ENCODE assay signal across 13 cellular contexts in the genomic region with DNA sequence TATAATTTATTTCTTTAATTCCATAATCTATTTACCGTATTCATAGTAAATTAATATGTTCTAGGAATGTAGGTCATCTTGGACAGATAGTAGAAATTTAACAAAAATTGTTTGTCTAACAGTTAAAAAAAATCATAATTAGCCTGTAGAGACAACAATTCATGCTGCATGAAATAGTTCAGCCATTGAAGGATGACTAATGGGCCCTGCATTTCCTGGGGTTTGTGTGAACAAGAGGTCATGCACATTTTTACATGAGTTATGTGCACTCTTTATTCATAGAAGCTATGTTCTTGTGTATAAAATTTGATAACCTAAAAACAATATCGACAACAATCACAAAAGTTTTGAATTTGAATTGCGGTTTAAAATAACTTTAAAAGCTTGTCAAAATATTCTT.
DNase-seq lines count a peak whose midpoint lies in the region; ATAC-seq and TF ChIP-seq lines count a peak whose summit lies in the region.
"Had no signal": no experiment of that assay in that cellular context is flagged by ENCODE, and none has a peak within 500 bp of the region (broad histone marks: within the 10 kb centered on the region; RNA-seq: fewer than 3 reads in every experiment).

No MANE protein-coding gene starts in this region.

- BruUV-seq in OCI-LY7 (replicated peaks; lab: Mats Ljungman, UMichigan) = no TSS peak

- H3K79me2 ChIP-seq in SK-N-SH (ENCODE audit: insufficient read depth) (no peaks in the 10 kb centered on the region), OCI-LY7 (ENCODE audit: insufficient read depth, low read depth, low read length) (no peaks in the 10 kb centered on the region)

- 23% methylated on average over 3 of the region's 3 CpGs for WGBS in SK-N-SH (ENCODE audit: low lambda C conversion rate)

- POLR2A ChIA-PET in SK-N-SH (lab: Yijun Ruan, JAX) (no interaction called here), OCI-LY7 (lab: Charles Lee) (no interaction called here)

- H3K4me3 ChIP-seq in SK-N-SH (ENCODE audit: low read depth in 2 of 2, low read length in 1 of 2) (0 out of 4 replicates have a peak overlapping the region, but pooled peaks of 1 of the 2 experiments have one; percentile 0), fibroblast of the aortic adventitia (ENCODE audit: low read depth, low read length) (no peak overlapping the region), OCI-LY7 (ENCODE audit: low read depth, low read length, poor library complexity, severe bottlenecking) (no peak overlapping the region)

- ATAC-seq in SK-N-SH treated with all-trans-retinoic acid at 6 μM for 48 hours (no peak), GM21576 (IDR thresholded peaks at IDR 0.05; ENCODE audit: unreplicated experiment) (no peak)

- H3K9me2 ChIP-seq in SK-N-SH = no peaks in the 10 kb centered on the region
- H3K9me2 ChIP-seq in OCI-LY7 (ENCODE audit: insufficient read depth, low read length) = no peaks in the 10 kb centered on the region

- H3K27ac ChIP-seq in SK-N-SH (ENCODE audit: low read depth in 2 of 2, low read length in 1 of 2) = peak overlapping the region in 1 of 2 experiments; percentile 58; a peak in 1 of 4 replicates
- H3K27ac ChIP-seq in OCI-LY7 (ENCODE audit: low read depth, low read length, poor library complexity, severe bottlenecking) = no peak overlapping the region
- H3K27ac ChIP-seq: HL-60 had no signal

- H2AFZ ChIP-seq in SK-N-SH (ENCODE audit: low read depth) (no peak overlapping the region), OCI-LY7 (ENCODE audit: low read length) (no peak overlapping the region)

- DNase-seq in SK-N-SH (no peak), SW 1271 (lab: John Stamatoyannopoulos, UW) (peak; percentile 42 to 72), fibroblast of the aortic adventitia (ENCODE audit: low read depth) (peak; percentile 39), stromal cell of bone marrow (ENCODE audit: low read depth) (peak; percentile 40), cerebellum (ENCODE audit: low spot score) (no peak), OCI-LY7 (ENCODE audit: low spot score) (no peak)
- DNase-seq: DND-41; endodermal cell; NCI-H82; stimulated activated CD4-positive, alpha-beta T cell treated with anti-CD3 and anti-CD28 coated beads, Interleukin-2, amount 100 ng/mL, for 24 hours had no signal

- H3K36me3 ChIP-seq in SK-N-SH (replicated peaks in 1 of 2; ENCODE audit: control insufficient read depth in 1 of 2, insufficient read depth in 2 of 2, low read length in 1 of 2) (no peaks in the 10 kb centered on the region), OCI-LY7 (ENCODE audit: insufficient read depth, low read length) (no peaks in the 10 kb centered on the region)

- intact Hi-C loops in OCI-LY7 (cut with micrococcal nuclease; ENCODE audit: unreplicated experiment) = no loop called here

- H4K20me1 ChIP-seq in SK-N-SH (ENCODE audit: insufficient read depth) (no peaks in the 10 kb centered on the region), OCI-LY7 (ENCODE audit: insufficient read depth, low read length) (no peaks in the 10 kb centered on the region)

- H3K9me3 ChIP-seq in SK-N-SH (no peaks in the 10 kb centered on the region), OCI-LY7 (ENCODE audit: low read length) (0 out of 2 replicates have a peak, but pooled peaks cover 6% of the 10 kb centered on the region)

- peaks cover 14% of the 10 kb centered on the region for H3F3A ChIP-seq in SK-N-SH (replicated peaks; ENCODE audit: insufficient read depth)

- TF ChIP-seq CTCF in SK-N-SH (IDR thresholded peaks at IDR 0.05) (no peak), fibroblast of the aortic adventitia (IDR thresholded peaks at IDR 0.05; ENCODE audit: insufficient read depth, low read length) (no peak), OCI-LY7 (conservative IDR thresholded peaks at IDR 0.05; ENCODE audit: low read length) (no peak)

- TF ChIP-seq EP300 in SK-N-SH (IDR thresholded peaks at IDR 0.05; ENCODE audit: borderline replicate concordance in 1 of 2, low read depth in 1 of 2, low read length in 1 of 2) = no peak

- no peak for TF ChIP-seq RAD21 in SK-N-SH (IDR thresholded peaks at IDR 0.05; ENCODE audit: low read length)

- no peaks in the 10 kb centered on the region for H3K4me1 ChIP-seq in SK-N-SH (ENCODE audit: control insufficient read depth in 1 of 2, insufficient read depth in 2 of 2, low read depth in 1 of 2, low read length in 1 of 2)
- no peaks in the 10 kb centered on the region for H3K4me1 ChIP-seq in OCI-LY7 (ENCODE audit: insufficient read depth, low read length, poor library complexity, severe bottlenecking)

- peak overlapping the region; percentile 19; the same call in 1 of the 2 replicates for H3K4me2 ChIP-seq in SK-N-SH
- no peak overlapping the region for H3K4me2 ChIP-seq in OCI-LY7 (ENCODE audit: low read length)

- CTCF ChIA-PET in SK-N-SH (lab: Yijun Ruan, JAX) = no interaction called here
- CTCF ChIA-PET in OCI-LY7 (lab: Charles Lee; ENCODE audit: unreplicated experiment) = no interaction called here

- no peak overlapping the region; the same call in 1 of the 2 replicates for H3K9ac ChIP-seq in SK-N-SH

- H3K27me3 ChIP-seq in SK-N-SH (ENCODE audit: insufficient read depth) = no peaks in the 10 kb centered on the region

TF ChIP-seq in SK-N-SH, 30 proteins besides CTCF, POLR2A, EP300 and RAD21:
- no peak for TF ChIP-seq SIN3A (IDR thresholded peaks at IDR 0.05; ENCODE audit: borderline replicate concordance, low read depth, low read length)
- TF ChIP-seq RXRA (IDR thresholded peaks at IDR 0.05; ENCODE audit: borderline replicate concordance, low read depth) = peak; percentile 78
- TF ChIP-seq RCOR1 (IDR thresholded peaks at IDR 0.05; ENCODE audit: low read length) = no peak
- TF ChIP-seq JUND (IDR thresholded peaks at IDR 0.05) = peak; percentile 49; the same call in 1 of the 2 replicates
- TF ChIP-seq SMC3 (IDR thresholded peaks at IDR 0.05; ENCODE audit: low read depth, low read length) = no peak
- TF ChIP-seq, protein P1, sequence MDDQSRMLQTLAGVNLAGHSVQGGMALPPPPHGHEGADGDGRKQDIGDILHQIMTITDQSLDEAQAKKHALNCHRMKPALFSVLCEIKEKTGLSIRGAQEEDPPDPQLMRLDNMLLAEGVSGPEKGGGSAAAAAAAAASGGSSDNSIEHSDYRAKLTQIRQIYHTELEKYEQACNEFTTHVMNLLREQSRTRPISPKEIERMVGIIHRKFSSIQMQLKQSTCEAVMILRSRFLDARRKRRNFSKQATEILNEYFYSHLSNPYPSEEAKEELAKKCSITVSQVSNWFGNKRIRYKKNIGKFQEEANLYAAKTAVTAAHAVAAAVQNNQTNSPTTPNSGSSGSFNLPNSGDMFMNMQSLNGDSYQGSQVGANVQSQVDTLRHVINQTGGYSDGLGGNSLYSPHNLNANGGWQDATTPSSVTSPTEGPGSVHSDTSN (IDR thresholded peaks at IDR 0.05) = 0 out of 2 replicates have a peak, but pooled peaks have one; percentile 4
- peak; percentile 22; the same call in 1 of the 2 replicates for TF ChIP-seq FOSL2 (IDR thresholded peaks at IDR 0.05; ENCODE audit: borderline replicate concordance, low read depth)

TF ChIP-seq in SK-N-SH treated with all-trans-retinoic acid at 6 μM for 48 hours, 23 proteins besides CTCF, POLR2A, EP300 and RAD21 (continues in another document):
- TF ChIP-seq, protein P2, sequence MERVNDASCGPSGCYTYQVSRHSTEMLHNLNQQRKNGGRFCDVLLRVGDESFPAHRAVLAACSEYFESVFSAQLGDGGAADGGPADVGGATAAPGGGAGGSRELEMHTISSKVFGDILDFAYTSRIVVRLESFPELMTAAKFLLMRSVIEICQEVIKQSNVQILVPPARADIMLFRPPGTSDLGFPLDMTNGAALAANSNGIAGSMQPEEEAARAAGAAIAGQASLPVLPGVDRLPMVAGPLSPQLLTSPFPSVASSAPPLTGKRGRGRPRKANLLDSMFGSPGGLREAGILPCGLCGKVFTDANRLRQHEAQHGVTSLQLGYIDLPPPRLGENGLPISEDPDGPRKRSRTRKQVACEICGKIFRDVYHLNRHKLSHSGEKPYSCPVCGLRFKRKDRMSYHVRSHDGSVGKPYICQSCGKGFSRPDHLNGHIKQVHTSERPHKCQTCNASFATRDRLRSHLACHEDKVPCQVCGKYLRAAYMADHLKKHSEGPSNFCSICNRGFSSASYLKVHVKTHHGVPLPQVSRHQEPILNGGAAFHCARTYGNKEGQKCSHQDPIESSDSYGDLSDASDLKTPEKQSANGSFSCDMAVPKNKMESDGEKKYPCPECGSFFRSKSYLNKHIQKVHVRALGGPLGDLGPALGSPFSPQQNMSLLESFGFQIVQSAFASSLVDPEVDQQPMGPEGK (CRISPR knock-in tag; IDR thresholded peaks at IDR 0.05; ENCODE audit: borderline replicate concordance) = no peak
- TF ChIP-seq ZNF565 (CRISPR knock-in tag; conservative IDR thresholded peaks at IDR 0.05; ENCODE audit: low read depth) (no peak), ZNF8 (CRISPR knock-in tag; IDR thresholded peaks at IDR 0.05) (no peak), OSR1 (CRISPR knock-in tag; IDR thresholded peaks at IDR 0.05) (no peak), TCF4 (CRISPR knock-in tag; IDR thresholded peaks at IDR 0.05; ENCODE audit: borderline replicate concordance) (no peak), GLIS3 (CRISPR knock-in tag; IDR thresholded peaks at IDR 0.05) (no peak), ISL1 (CRISPR knock-in tag; IDR thresholded peaks at IDR 0.05) (no peak), ESRRG (CRISPR knock-in tag; IDR thresholded peaks at IDR 0.05) (no peak)
- TF ChIP-seq, protein P3, sequence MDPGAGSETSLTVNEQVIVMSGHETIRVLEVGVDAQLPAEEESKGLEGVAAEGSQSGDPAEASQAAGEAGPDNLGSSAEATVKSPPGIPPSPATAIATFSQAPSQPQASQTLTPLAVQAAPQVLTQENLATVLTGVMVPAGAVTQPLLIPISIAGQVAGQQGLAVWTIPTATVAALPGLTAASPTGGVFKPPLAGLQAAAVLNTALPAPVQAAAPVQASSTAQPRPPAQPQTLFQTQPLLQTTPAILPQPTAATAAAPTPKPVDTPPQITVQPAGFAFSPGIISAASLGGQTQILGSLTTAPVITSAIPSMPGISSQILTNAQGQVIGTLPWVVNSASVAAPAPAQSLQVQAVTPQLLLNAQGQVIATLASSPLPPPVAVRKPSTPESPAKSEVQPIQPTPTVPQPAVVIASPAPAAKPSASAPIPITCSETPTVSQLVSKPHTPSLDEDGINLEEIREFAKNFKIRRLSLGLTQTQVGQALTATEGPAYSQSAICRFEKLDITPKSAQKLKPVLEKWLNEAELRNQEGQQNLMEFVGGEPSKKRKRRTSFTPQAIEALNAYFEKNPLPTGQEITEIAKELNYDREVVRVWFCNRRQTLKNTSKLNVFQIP (CRISPR knock-in tag; IDR thresholded peaks at IDR 0.05; ENCODE audit: borderline replicate concordance, low read depth) = no peak

Comparison
In these comparisons a context has a peak if more than half of its experiments do, and no peak if none do; other contexts are left out.
1. DNase-seq: peak in SW 1271 (2 of 2), fibroblast of the aortic adventitia (single experiment) and stromal cell of bone marrow (single experiment); none in SK-N-SH (single experiment), cerebellum (single experiment) and OCI-LY7 (single experiment).